ENCODE assay signal across 36 cellular contexts in the genomic region with DNA sequence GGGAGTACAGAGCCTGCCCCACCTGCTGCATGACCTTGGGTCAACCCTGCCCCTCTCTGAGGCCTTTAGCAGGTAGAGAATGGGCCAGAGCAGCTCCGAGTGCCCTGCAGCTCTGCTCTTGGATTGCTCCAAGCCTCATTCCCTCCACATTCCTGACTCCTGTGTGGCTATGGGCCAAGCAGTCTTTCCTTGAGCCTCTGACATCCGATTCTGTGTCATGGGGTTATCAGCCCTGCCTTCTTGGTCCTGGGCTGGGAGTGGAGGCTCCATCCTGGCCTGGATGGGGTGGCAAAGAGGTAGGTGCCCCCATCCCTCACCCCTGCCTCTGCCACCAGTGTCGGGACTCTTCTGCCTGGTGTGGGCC. TPM values are rescaled to one million over a fixed set of nuclear protein-coding genes. Genes with fewer than 3 reads are reported as not detected.
A peak's percentile ranks its signal among the peaks of the same experiment; 100 is the strongest.
DNase-seq lines count a peak whose midpoint lies in the region; ATAC-seq, FAIRE-seq and TF ChIP-seq lines count a peak whose summit lies in the region.
"Had no signal": no experiment of that assay in that cellular context is flagged by ENCODE, and none has a peak within 500 bp of the region (broad histone marks: within the 10 kb centered on the region; RNA-seq: fewer than 3 reads in every experiment).

No MANE protein-coding gene starts in this region.

- peaks cover 19% of the 10 kb centered on the region for H3K4me1 Mint-ChIP-seq in nephron progenitor cell
- H3K4me1 Mint-ChIP-seq: activated CD4-positive, alpha-beta T cell treated with anti-CD3 and anti-CD28 coated beads, Interleukin-2, amount 10 ng/mL, durations not matched to agents 24 days and 14 days; WTC11 had no signal

- H3K4me3 ChIP-seq in lower leg skin (ENCODE audit: low read depth, poor library complexity, severe bottlenecking), result no peak overlapping the region
- H3K4me3 ChIP-seq: esophagus muscularis mucosa, lower lobe of right lung, Peyer's patch, prostate gland, SJCRH30 had no signal

- DNase-seq in Right ventricle myocardium inferior (ENCODE audit: missing footprints), result peak; percentile 50
- no peak for DNase-seq in Right ventricle myocardium superior
- peak; percentile 32 for DNase-seq in amniotic epithelial cell (ENCODE audit: low read depth)
- no peak for DNase-seq in nephron progenitor cell
- DNase-seq in stimulated activated CD8-positive, alpha-beta memory T cell treated with anti-CD3 and anti-CD28 coated beads, Interleukin-4, amount 100 ng/mL, for 48 hours, result no peak
- DNase-seq in lower leg skin (ENCODE audit: low spot score in 2 of 2), result no peak
- no peak for DNase-seq in GF-D8 (lab: John Stamatoyannopoulos, UW)
- DNase-seq in urothelium cell line (ENCODE audit: low spot score), result no peak
- DNase-seq: activated CD4-positive, alpha-beta T cell treated with anti-CD3 and anti-CD28 coated beads, Interleukin-2, amount 10 ng/mL, durations not matched to agents 24 days and 14 days; activated effector memory CD4-positive, alpha-beta T cell treated with anti-CD3 and anti-CD28 coated beads, Interleukin-2, amount 50 U/mL, for 16 hours; AML-193; caudate nucleus; CD4-positive, alpha-beta T cell; cortex of kidney; EL; foreskin keratinocyte; head of caudate nucleus; Karpas-422; lower lobe of right lung; naive thymus-derived CD4-positive, alpha-beta T cell; NCI-H1417 treated with DMSO at 0.1 percent for 48 hours; NCI-H446; NCI-H748 treated with DMSO at 0.1 percent for 48 hours; nucleus accumbens; SJCRH30; stimulated activated CD4-positive, alpha-beta T cell treated with anti-CD3 and anti-CD28 coated beads, Interleukin-12 subunit alpha, Interleukin-12 subunit beta, amount 100 ng/mL, for 4 hours; stimulated activated CD4-positive, alpha-beta T cell treated with anti-CD3 and anti-CD28 coated beads, Interleukin-2, amount 100 ng/mL, for 48 hours had no signal

- TF ChIP-seq POLR2A in lower leg skin (IDR thresholded peaks at IDR 0.05), result no peak

- H3K9me3 Mint-ChIP-seq in nephron progenitor cell, result no peaks in the 10 kb centered on the region
- H3K9me3 Mint-ChIP-seq: activated CD4-positive, alpha-beta T cell treated with anti-CD3 and anti-CD28 coated beads, Interleukin-2, amount 10 ng/mL, durations not matched to agents 24 days and 14 days; CD4-positive, alpha-beta T cell; naive thymus-derived CD4-positive, alpha-beta T cell; type B pancreatic cell; WTC11 had no signal

- peaks cover 4% of the 10 kb centered on the region for H3K36me3 Mint-ChIP-seq in nephron progenitor cell (ENCODE audit: low read depth)
- H3K36me3 Mint-ChIP-seq: type B pancreatic cell had no signal

- ATAC-seq in Right ventricle myocardium inferior (no peak), Right ventricle myocardium superior (ENCODE audit: poor library complexity) (no peak)
- ATAC-seq: foreskin keratinocyte; naive thymus-derived CD4-positive, alpha-beta T cell; WTC11 had no signal

- peaks cover 3% of the 10 kb centered on the region for H3K27me3 Mint-ChIP-seq in nephron progenitor cell (ENCODE audit: low read depth, poor library complexity)
- H3K27me3 Mint-ChIP-seq: activated CD4-positive, alpha-beta T cell treated with anti-CD3 and anti-CD28 coated beads, Interleukin-2, amount 10 ng/mL, durations not matched to agents 24 days and 14 days; CD4-positive, alpha-beta T cell; naive thymus-derived CD4-positive, alpha-beta T cell; type B pancreatic cell had no signal

- no peak for FAIRE-seq in urothelium cell line (lab: Jason Lieb, UNC)
- FAIRE-seq: D721Med, GM12891, keratinocyte had no signal

- peak overlapping the region; percentile 39 for H3K27ac Mint-ChIP-seq in nephron progenitor cell
- H3K27ac Mint-ChIP-seq: activated CD4-positive, alpha-beta T cell treated with anti-CD3 and anti-CD28 coated beads, Interleukin-2, amount 10 ng/mL, durations not matched to agents 24 days and 14 days; CD4-positive, alpha-beta T cell; type B pancreatic cell had no signal

- TF ChIP-seq CTCF in nephron progenitor cell (IDR thresholded peaks at IDR 0.05), result no peak
- no peak for TF ChIP-seq CTCF in lower leg skin (IDR thresholded peaks at IDR 0.05)

- intact Hi-C loops in Right ventricle myocardium inferior (cut with DNase I), result no loop called here
- intact Hi-C loops in Right ventricle myocardium superior (cut with DNase I), result no loop called here
- intact Hi-C loops in lower leg skin (cut with DNase I; ENCODE audit: low total_unique reads), result no loop called here

- no peak overlapping the region for H3K4me3 Mint-ChIP-seq in nephron progenitor cell
- H3K4me3 Mint-ChIP-seq: activated CD4-positive, alpha-beta T cell treated with anti-CD3 and anti-CD28 coated beads, Interleukin-2, amount 10 ng/mL, durations not matched to agents 24 days and 14 days; CD4-positive, alpha-beta T cell; naive thymus-derived CD4-positive, alpha-beta T cell; type B pancreatic cell; WTC11 had no signal

- WGBS in lower leg skin, 2 donors, result 73 to 83% methylated on average over 3 of the region's 3 CpGs

RNA-seq across cellular contexts. Expression of a gene that starts 13.7 kb away (rescaled TPM):
- total RNA-seq in Right ventricle myocardium inferior (30.2 TPM), Right ventricle myocardium superior (31.5 TPM), lower leg skin (10 to 100 TPM; 21.3 to 46.5 (median 37.4) TPM)

RNA-seq across cellular contexts. Expression of a gene that starts 30.5 kb away (rescaled TPM):
- 49.9 TPM for total RNA-seq in Right ventricle myocardium inferior
- total RNA-seq in Right ventricle myocardium superior, result 44.4 TPM
- 10 to 100 TPM; 60.7 to 96.3 (median 70.7) TPM for total RNA-seq in lower leg skin

RNA-seq across cellular contexts. Expression of a gene that starts 37.9 kb away (rescaled TPM):
- total RNA-seq in Right ventricle myocardium inferior (21.3 TPM), Right ventricle myocardium superior (18.2 TPM), lower leg skin (1 to 10 TPM; 1.9 to 8.5 (median 5.3) TPM)
- total RNA-seq: A673 had no signal

RNA-seq across cellular contexts. Expression of a gene that starts 38.1 kb away (rescaled TPM):
- total RNA-seq in Right ventricle myocardium inferior, result 131 TPM
- total RNA-seq in Right ventricle myocardium superior, result 118 TPM
- total RNA-seq in lower leg skin, result 10 to 100 TPM; 12.0 to 51.1 (median 19.6) TPM

Comparison
In these comparisons a context has a peak if more than half of its experiments do, and no peak if none do; other contexts are left out.
1. DNase-seq: peak in Right ventricle myocardium inferior (single experiment) and amniotic epithelial cell (single experiment); none in Right ventricle myocardium superior (single experiment), nephron progenitor cell (single experiment), stimulated activated CD8-positive, alpha-beta memory T cell treated with anti-CD3 and anti-CD28 coated beads, Interleukin-4, amount 100 ng/mL, for 48 hours (single experiment), lower leg skin (0 of 2), GF-D8 (single experiment) and urothelium cell line (single experiment).